ENCODE assay signal across 12 cellular contexts in the genomic region with DNA sequence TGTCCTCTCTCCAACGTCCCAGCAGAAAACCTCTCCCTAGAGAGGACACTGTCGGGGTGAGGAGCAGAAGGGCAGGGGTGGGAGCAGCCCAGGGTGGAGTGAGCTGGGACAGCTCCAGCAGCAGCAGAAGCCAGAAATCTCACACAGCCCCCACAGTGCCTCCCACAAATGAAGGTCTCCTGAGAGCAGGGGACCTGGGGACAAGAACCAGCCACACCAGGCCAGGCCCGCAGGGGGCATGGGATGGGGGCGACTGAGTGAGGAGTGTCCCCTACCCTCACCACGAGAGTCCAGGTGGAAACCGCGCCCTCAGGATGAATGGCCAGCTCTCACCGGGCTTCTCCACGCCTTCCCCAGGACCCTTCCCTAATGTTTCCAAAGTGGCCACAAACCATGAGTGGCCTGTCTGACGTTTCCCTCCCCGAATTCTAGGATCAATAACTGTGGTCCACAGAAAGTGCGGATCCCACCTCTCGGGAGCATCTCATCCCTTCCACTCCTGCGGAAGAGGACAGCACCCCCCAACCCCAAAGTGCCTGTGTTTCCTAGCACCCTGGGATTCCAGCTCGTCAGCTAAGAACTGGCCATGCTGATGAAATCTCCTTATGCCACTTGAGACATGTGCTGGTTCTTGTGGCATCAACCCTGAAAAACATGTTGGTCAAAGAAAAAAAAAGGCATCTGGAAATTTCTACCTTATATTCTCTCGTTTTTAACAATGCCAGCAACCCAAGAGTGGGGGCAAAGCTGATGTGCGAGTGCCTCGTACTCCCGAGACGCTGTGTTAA.
DNase-seq lines count a peak whose midpoint lies in the region; ATAC-seq, FAIRE-seq and TF ChIP-seq lines count a peak whose summit lies in the region.
"Had no signal": no experiment of that assay in that cellular context is flagged by ENCODE, and none has a peak within 500 bp of the region (broad histone marks: within the 10 kb centered on the region; RNA-seq: fewer than 3 reads in every experiment).

No MANE protein-coding gene starts in this region.

- peaks cover 19% of the 10 kb centered on the region for H3K79me2 ChIP-seq in astrocyte (ENCODE audit: insufficient read depth, low read length)

- TF ChIP-seq CTCF in astrocyte (IDR thresholded peaks at IDR 0.05; ENCODE audit: insufficient read depth, low read depth, low read length) (no peak), vagina (IDR thresholded peaks at IDR 0.05) (no peak)

- no peak overlapping the region for H2AFZ ChIP-seq in astrocyte (ENCODE audit: low read depth, low read length)

- peaks cover 10% of the 10 kb centered on the region for H3K4me1 Mint-ChIP-seq in astrocyte (ENCODE audit: low read depth, unreplicated experiment)

- peaks cover 29% of the 10 kb centered on the region for H3K4me1 ChIP-seq in astrocyte (ENCODE audit: insufficient read depth, low read length)
- peaks cover 75% of the 10 kb centered on the region for H3K4me1 ChIP-seq in muscle layer of colon (ENCODE audit: insufficient read depth, low read length)
- H3K4me1 ChIP-seq in vagina = peaks cover 61% of the 10 kb centered on the region
- H3K4me1 ChIP-seq: Caco-2 had no signal

- H3K27ac Mint-ChIP-seq in astrocyte (ENCODE audit: unreplicated experiment) = peak overlapping the region; percentile 68

- peak overlapping the region; percentile 51 for H3K9ac ChIP-seq in astrocyte (ENCODE audit: low read length)
- H3K9ac ChIP-seq in muscle layer of colon (ENCODE audit: low read length) = no peak overlapping the region

- ATAC-seq in Right ventricle myocardium superior (ENCODE audit: poor library complexity) (no peak), GM19328 (IDR thresholded peaks at IDR 0.05; ENCODE audit: unreplicated experiment) (no peak), sciatic nerve (no peak)
- ATAC-seq: GM12878 had no signal

- no peak overlapping the region for H3K4me3 ChIP-seq in astrocyte (ENCODE audit: insufficient read depth, low read depth, low read length)
- no peak overlapping the region for H3K4me3 ChIP-seq in muscle layer of colon (ENCODE audit: low read depth in 1 of 2, low read length in 2 of 2)
- H3K4me3 ChIP-seq in vagina = no peak overlapping the region
- H3K4me3 ChIP-seq: GM12878, thyroid gland had no signal

- peak overlapping the region; percentile 65 for H3K27ac ChIP-seq in astrocyte (ENCODE audit: low read depth, low read length)
- H3K27ac ChIP-seq in muscle layer of colon (ENCODE audit: low read depth, low read length) = peak overlapping the region; percentile 66
- H3K27ac ChIP-seq in vagina = peak overlapping the region; percentile 39
- H3K27ac ChIP-seq: thyroid gland had no signal

- DNase-seq in cardiac septum (ENCODE audit: low spot score) (peak; percentile 69), Right ventricle myocardium superior (no peak), astrocyte (ENCODE audit: low read depth) (no peak), vagina (ENCODE audit: extremely low spot score in 2 of 2) (no peak), NCI-H1436 (lab: John Stamatoyannopoulos, UW) (no peak), sciatic nerve (ENCODE audit: low spot score) (no peak)
- DNase-seq: Caco-2, mesendoderm, thyroid gland had no signal

- no peaks in the 10 kb centered on the region for H3K36me3 ChIP-seq in astrocyte (ENCODE audit: insufficient read depth, low read length)
- no peaks in the 10 kb centered on the region for H3K36me3 ChIP-seq in muscle layer of colon (ENCODE audit: insufficient read depth, low read length)
- no peaks in the 10 kb centered on the region for H3K36me3 ChIP-seq in vagina
- H3K36me3 ChIP-seq: thyroid gland had no signal

- TF ChIP-seq POLR2A in vagina (IDR thresholded peaks at IDR 0.05) = no peak

- no peaks in the 10 kb centered on the region for H4K20me1 ChIP-seq in astrocyte (ENCODE audit: insufficient read depth, low read length)

- no peaks in the 10 kb centered on the region for H3K9me3 Mint-ChIP-seq in astrocyte (ENCODE audit: unreplicated experiment)

- FAIRE-seq in astrocyte (lab: Jason Lieb, UNC) = no peak
- FAIRE-seq: GM12878 had no signal

- H3K9me3 ChIP-seq in astrocyte (ENCODE audit: insufficient read depth, low read depth, low read length) (no peaks in the 10 kb centered on the region), muscle layer of colon (ENCODE audit: low read length) (no peaks in the 10 kb centered on the region), vagina (no peaks in the 10 kb centered on the region)
- H3K9me3 ChIP-seq: Caco-2, thyroid gland had no signal

- intact Hi-C loops in cardiac septum (cut with DNase I) = no loop called here
- intact Hi-C loops in Right ventricle myocardium superior (cut with DNase I) = no loop called here
- intact Hi-C loops in vagina (cut with DNase I) = no loop called here
- intact Hi-C loops in sciatic nerve (cut with DNase I) = no loop called here

- H3K4me3 Mint-ChIP-seq in astrocyte (ENCODE audit: unreplicated experiment) = no peak overlapping the region

- no peaks in the 10 kb centered on the region for H3K27me3 Mint-ChIP-seq in astrocyte (ENCODE audit: low read depth, unreplicated experiment)

- no peaks in the 10 kb centered on the region for H3K36me3 Mint-ChIP-seq in astrocyte (ENCODE audit: low read depth, unreplicated experiment)

- H3K27me3 ChIP-seq in astrocyte (ENCODE audit: insufficient read depth, low read length) = no peaks in the 10 kb centered on the region
- no peaks in the 10 kb centered on the region for H3K27me3 ChIP-seq in muscle layer of colon (ENCODE audit: control insufficient read depth in 1 of 2, insufficient read depth in 2 of 2, low read length in 2 of 2)
- no peaks in the 10 kb centered on the region for H3K27me3 ChIP-seq in vagina
- H3K27me3 ChIP-seq: thyroid gland had no signal

- H3K4me2 ChIP-seq in astrocyte (ENCODE audit: low read length) = peak overlapping the region; percentile 61
